8 cellular contexts compared by ENCODE assay signal in genomic region chr10:74738985-74739567, GRCh38.
A peak's percentile ranks its signal among the peaks of the same experiment; 100 is the strongest.
DNase-seq lines count a peak whose midpoint lies in the region; ATAC-seq and TF ChIP-seq lines count a peak whose summit lies in the region.

No MANE protein-coding gene starts in this region.

- H2AFZ ChIP-seq in ACC112 (ENCODE audit: low read length, unreplicated experiment) = peak overlapping the region; percentile 44

- H3K4me3 ChIP-seq in ACC112 (ENCODE audit: low read depth, low read length) (no peak overlapping the region), Peyer's patch (no peak overlapping the region), esophagus muscularis mucosa (no peak overlapping the region), tibial artery (no peak overlapping the region)

- no peaks in the 10 kb centered on the region for H3K9me3 ChIP-seq in Peyer's patch
- H3K9me3 ChIP-seq in esophagus muscularis mucosa = no peaks in the 10 kb centered on the region
- no peaks in the 10 kb centered on the region for H3K9me3 ChIP-seq in tibial artery

- H3K4me1 ChIP-seq in ACC112 (ENCODE audit: control insufficient read depth, insufficient read depth, low read length, unreplicated experiment) = no peaks in the 10 kb centered on the region
- peaks cover 0 to 5% (median 0%) of the 10 kb centered on the region in 4 donors for H3K4me1 ChIP-seq in Peyer's patch
- peaks cover 0 to 5% (median 0%) of the 10 kb centered on the region in 4 donors for H3K4me1 ChIP-seq in esophagus muscularis mucosa
- no peaks in the 10 kb centered on the region for H3K4me1 ChIP-seq in tibial artery

- TF ChIP-seq CTCF in Peyer's patch (IDR thresholded peaks at IDR 0.05) (peak in 4 of 6 experiments; percentile 2 to 38 (median 33)), esophagus muscularis mucosa (IDR thresholded peaks at IDR 0.05) (peak; percentile 20 to 41 (median 32)), tibial artery (IDR thresholded peaks at IDR 0.05) (no peak)

- H3K27me3 ChIP-seq in ACC112 (ENCODE audit: insufficient read depth, low read length) (no peaks in the 10 kb centered on the region), Peyer's patch (no peaks in the 10 kb centered on the region), esophagus muscularis mucosa (no peaks in the 10 kb centered on the region), tibial artery (no peaks in the 10 kb centered on the region)

- H3K27ac ChIP-seq in ACC112 (ENCODE audit: low read depth, low read length) (no peak overlapping the region), Peyer's patch (peak overlapping the region in 2 of 4 donors; percentile 11 to 46), esophagus muscularis mucosa (replicated peaks in 1 of 4) (no peak overlapping the region), tibial artery (no peak overlapping the region)

- TF ChIP-seq POLR2A in Peyer's patch (IDR thresholded peaks at IDR 0.05) = no peak
- TF ChIP-seq POLR2A in esophagus muscularis mucosa (IDR thresholded peaks at IDR 0.05; ENCODE audit: low read depth) = no peak

- no peaks in the 10 kb centered on the region for H3K79me2 ChIP-seq in ACC112 (ENCODE audit: control insufficient read depth, insufficient read depth, low read length, unreplicated experiment)

- WGBS in esophagus muscularis mucosa = 61% methylated on average over 10 of the region's 10 CpGs

- no peaks in the 10 kb centered on the region for H3K36me3 Mint-ChIP-seq in stimulated activated naive B cell treated with anti-CD40 and anti-IgM and Interleukin-4, amounts not matched to agents 10 μg/mL and 1 μg/mL and 100 μg/mL, for 72 hours

- peaks cover 0 to 2% of the 10 kb centered on the region in 2 donors for H3K9me3 Mint-ChIP-seq in stimulated activated naive B cell treated with anti-CD40 and anti-IgM and Interleukin-4, amounts not matched to agents 10 μg/mL and 1 μg/mL and 100 μg/mL, for 72 hours

- peaks cover 16 to 26% of the 10 kb centered on the region in 2 donors for H3K4me1 Mint-ChIP-seq in stimulated activated naive B cell treated with anti-CD40 and anti-IgM and Interleukin-4, amounts not matched to agents 10 μg/mL and 1 μg/mL and 100 μg/mL, for 72 hours

- ATAC-seq in GM18511 (IDR thresholded peaks at IDR 0.05; ENCODE audit: unreplicated experiment) (peak; percentile 88), HG02943 (IDR thresholded peaks at IDR 0.05; ENCODE audit: low read depth, unreplicated experiment) (peak; percentile 83)
- peak; percentile 84 to 86 for ATAC-seq in stimulated activated naive B cell treated with anti-CD40 and anti-IgM and Interleukin-4, amounts not matched to agents 10 μg/mL and 1 μg/mL and 100 μg/mL, for 72 hours (replicated peaks)

- peak overlapping the region; percentile 33 to 77 for H3K4me3 Mint-ChIP-seq in stimulated activated naive B cell treated with anti-CD40 and anti-IgM and Interleukin-4, amounts not matched to agents 10 μg/mL and 1 μg/mL and 100 μg/mL, for 72 hours

- no peak for TF ChIP-seq EP300 in esophagus muscularis mucosa (IDR thresholded peaks at IDR 0.05)

- peak in 2 of 3 donors; percentile 66 to 81 for DNase-seq in Peyer's patch
- peak; percentile 85 for DNase-seq in esophagus muscularis mucosa (ENCODE audit: extremely low spot score)
- DNase-seq in stimulated activated naive B cell treated with anti-CD40 and anti-IgM and Interleukin-4, amounts not matched to agents 10 μg/mL and 1 μg/mL and 100 μg/mL, for 72 hours = peak; percentile 35
- DNase-seq in tibial artery = no peak
- no peak for DNase-seq in AG08396 (ENCODE audit: low spot score)

- intact Hi-C loops in esophagus muscularis mucosa (cut with DNase I) (no loop called here), tibial artery (cut with DNase I; ENCODE audit: low total_unique reads) (no loop called here)

- H3K27ac Mint-ChIP-seq in stimulated activated naive B cell treated with anti-CD40 and anti-IgM and Interleukin-4, amounts not matched to agents 10 μg/mL and 1 μg/mL and 100 μg/mL, for 72 hours = peak overlapping the region; percentile 81

- H3K36me3 ChIP-seq in ACC112 (ENCODE audit: insufficient read depth, low read length) (no peaks in the 10 kb centered on the region), Peyer's patch (no peaks in the 10 kb centered on the region), esophagus muscularis mucosa (no peaks in the 10 kb centered on the region), tibial artery (no peaks in the 10 kb centered on the region)

- no peaks in the 10 kb centered on the region for H3K27me3 Mint-ChIP-seq in stimulated activated naive B cell treated with anti-CD40 and anti-IgM and Interleukin-4, amounts not matched to agents 10 μg/mL and 1 μg/mL and 100 μg/mL, for 72 hours

Comparison
In these comparisons a context has a peak if more than half of its experiments do, and no peak if none do; other contexts are left out.
1. DNase-seq: peak in Peyer's patch (2 of 3), esophagus muscularis mucosa (single experiment) and stimulated activated naive B cell treated with anti-CD40 and anti-IgM and Interleukin-4, amounts not matched to agents 10 μg/mL and 1 μg/mL and 100 μg/mL, for 72 hours (single experiment); none in tibial artery (0 of 2) and AG08396 (single experiment).
2. CTCF ChIP-seq: peak in Peyer's patch (4 of 6) and esophagus muscularis mucosa (3 of 3); none in tibial artery (0 of 2).
3. Peak in every context shown above with its lines, with median percentiles within 50 percentile points of each other: ATAC-seq.